Comparison of ENCODE assay signal across 8 cellular contexts in the genomic region with DNA sequence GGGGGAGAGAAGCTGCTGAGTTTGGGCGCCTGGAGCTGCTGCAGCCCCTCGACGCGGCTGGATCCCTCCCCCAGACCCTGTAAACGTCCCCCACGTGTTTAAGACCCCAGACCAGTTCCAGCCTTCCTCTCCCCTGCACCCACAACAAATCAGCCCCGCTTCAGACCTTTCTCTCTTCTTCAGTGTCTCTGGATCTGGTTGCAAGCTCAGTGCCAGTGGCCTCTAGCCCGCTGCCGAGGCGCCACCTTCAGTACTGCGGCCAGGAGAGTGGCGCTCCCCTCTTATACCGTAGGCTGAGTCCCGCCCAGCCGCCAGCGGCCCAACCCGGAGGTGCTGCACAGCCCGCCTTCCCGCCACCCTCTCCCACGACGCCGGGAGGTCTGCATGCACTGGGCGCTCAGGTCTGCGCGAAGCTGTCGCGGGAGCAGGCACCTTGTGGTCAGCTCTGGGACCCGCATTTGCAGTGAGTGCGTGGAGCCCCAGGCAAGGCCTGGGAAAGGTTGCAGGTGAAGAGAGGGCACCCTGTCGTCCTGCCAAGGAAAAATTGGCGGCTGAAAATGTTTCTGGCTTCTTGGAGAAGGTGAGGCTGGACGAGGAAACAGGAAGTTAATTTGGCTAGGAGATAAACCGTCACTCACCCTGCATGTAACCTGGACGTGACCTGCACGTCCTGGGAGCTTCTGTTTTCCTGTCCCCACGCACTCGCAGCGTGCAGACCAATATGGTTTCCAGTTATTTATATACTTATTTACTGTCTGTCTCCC. TPM values are rescaled to one million over a fixed set of nuclear protein-coding genes. Genes with fewer than 3 reads are reported as not detected.
A peak's percentile ranks its signal among the peaks of the same experiment; 100 is the strongest.
DNase-seq lines count a peak whose midpoint lies in the region; ATAC-seq and TF ChIP-seq lines count a peak whose summit lies in the region.

A gene with protein sequence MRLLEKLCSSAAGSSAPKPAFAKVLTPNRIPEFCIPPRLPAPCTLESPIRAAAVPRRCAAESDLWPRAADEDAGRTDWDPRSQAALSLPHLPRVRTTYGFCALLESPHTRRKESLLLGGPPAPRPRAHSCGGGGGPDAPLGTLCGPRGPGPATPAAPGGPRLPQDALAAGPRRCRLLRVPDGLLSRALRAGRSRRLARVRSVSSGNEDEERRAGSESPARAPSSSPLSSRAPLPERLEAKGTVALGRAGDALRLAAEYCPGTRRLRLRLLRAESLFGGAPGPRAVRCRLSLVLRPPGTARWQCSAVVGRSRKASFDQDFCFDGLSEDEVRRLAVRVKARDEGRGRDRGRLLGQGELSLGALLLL (minus strand): TSS at position 257 of the 764 bp plus-strand sequence. CDS start 301 bp downstream, outside the sequence.

- no peaks in the 10 kb centered on the region for H3K9me3 Mint-ChIP-seq in activated naive CD4-positive, alpha-beta T cell treated with anti-CD3 and anti-CD28 coated beads for 36 hours
- no peaks in the 10 kb centered on the region for H3K9me3 Mint-ChIP-seq in activated naive CD4-positive, alpha-beta T cell treated with anti-CD3 and anti-CD28 coated beads, Interleukin-2, amount 50 U/mL, for 24 hours

- peak; percentile 94 for ATAC-seq in left ventricle myocardium superior
- ATAC-seq in HG03571 (IDR thresholded peaks at IDR 0.05; ENCODE audit: unreplicated experiment): no peak

- TF ChIP-seq CTCF in retinal pigment epithelial cell (conservative IDR thresholded peaks at IDR 0.05; ENCODE audit: low read depth, low read length) (peak; percentile 12), GM10266 (IDR thresholded peaks at IDR 0.05; ENCODE audit: control insufficient read depth, insufficient read depth, low read depth, missing control alignments) (no peak)

- peak within 1 kb of the TSS; percentile 27 for H3K4me3 ChIP-seq in retinal pigment epithelial cell (ENCODE audit: low read length)

- peak; percentile 37 for DNase-seq in activated naive CD4-positive, alpha-beta T cell treated with anti-CD3 and anti-CD28 coated beads for 36 hours
- no peak for DNase-seq in activated naive CD4-positive, alpha-beta T cell (lab: John Stamatoyannopoulos, UW)
- peak; percentile 72 for DNase-seq in left ventricle myocardium superior
- no peak for DNase-seq in retinal pigment epithelial cell (ENCODE audit: low read depth)
- DNase-seq in GM10266 (ENCODE audit: extremely low spot score): no peak
- no peak for DNase-seq in NCI-H187 treated with DMSO at 0.1 percent for 48 hours (lab: John Stamatoyannopoulos, UW)

- intact Hi-C loops in activated naive CD4-positive, alpha-beta T cell treated with anti-CD3 and anti-CD28 coated beads for 36 hours (cut with micrococcal nuclease): loop anchor here (5.0 kb wide), 1 partner anchor 87 kb away; no protein-coding TSS in a partner anchor
- intact Hi-C loops in left ventricle myocardium superior (cut with micrococcal nuclease): no loop called here

- H3K27ac Mint-ChIP-seq in activated naive CD4-positive, alpha-beta T cell treated with anti-CD3 and anti-CD28 coated beads for 36 hours: no peak within 1 kb of the TSS
- peak within 1 kb of the TSS; percentile 17 for H3K27ac Mint-ChIP-seq in activated naive CD4-positive, alpha-beta T cell treated with anti-CD3 and anti-CD28 coated beads, Interleukin-2, amount 50 U/mL, for 24 hours

- CTCF ChIA-PET in activated naive CD4-positive, alpha-beta T cell treated with anti-CD3 and anti-CD28 coated beads for 36 hours (lab: Charles Lee): interaction anchor here (0.5 to 0.6 kb wide), 2 partner anchors 160 to 375 kb away, joined by 3 read pairs; no protein-coding TSS in a partner anchor

- peaks cover 65% of the 10 kb centered on the region for H3K27me3 Mint-ChIP-seq in activated naive CD4-positive, alpha-beta T cell treated with anti-CD3 and anti-CD28 coated beads for 36 hours (ENCODE audit: low read depth)
- peaks cover 57% of the 10 kb centered on the region for H3K27me3 Mint-ChIP-seq in activated naive CD4-positive, alpha-beta T cell treated with anti-CD3 and anti-CD28 coated beads, Interleukin-2, amount 50 U/mL, for 24 hours

- peaks cover 16% of the 10 kb centered on the region for H3K4me1 Mint-ChIP-seq in activated naive CD4-positive, alpha-beta T cell treated with anti-CD3 and anti-CD28 coated beads for 36 hours (ENCODE audit: low read depth)
- peaks cover 14% of the 10 kb centered on the region for H3K4me1 Mint-ChIP-seq in activated naive CD4-positive, alpha-beta T cell treated with anti-CD3 and anti-CD28 coated beads, Interleukin-2, amount 50 U/mL, for 24 hours

- no peaks in the 10 kb centered on the region for H3K36me3 Mint-ChIP-seq in activated naive CD4-positive, alpha-beta T cell treated with anti-CD3 and anti-CD28 coated beads for 36 hours (ENCODE audit: low read depth)
- no peaks in the 10 kb centered on the region for H3K36me3 Mint-ChIP-seq in activated naive CD4-positive, alpha-beta T cell treated with anti-CD3 and anti-CD28 coated beads, Interleukin-2, amount 50 U/mL, for 24 hours

- peak within 1 kb of the TSS; percentile 72 for H3K4me3 Mint-ChIP-seq in activated naive CD4-positive, alpha-beta T cell treated with anti-CD3 and anti-CD28 coated beads for 36 hours
- peak within 1 kb of the TSS; percentile 71 for H3K4me3 Mint-ChIP-seq in activated naive CD4-positive, alpha-beta T cell treated with anti-CD3 and anti-CD28 coated beads, Interleukin-2, amount 50 U/mL, for 24 hours

RNA-seq across cellular contexts. Expression of the gene that starts here (rescaled TPM):
- under 1 TPM in 1 of 2 experiments, not detected in 1; 0.20 TPM for total RNA-seq in activated naive CD4-positive, alpha-beta T cell treated with anti-CD3 and anti-CD28 coated beads for 36 hours
- total RNA-seq in left ventricle myocardium superior: 1.7 TPM

Comparison
In these comparisons a context has a peak if more than half of its experiments do, and no peak if none do; other contexts are left out.
1. Peak in DNase-seq in activated naive CD4-positive, alpha-beta T cell treated with anti-CD3 and anti-CD28 coated beads for 36 hours; RNA of the gene not detected or under 1 TPM.